1 cellular context compared by ENCODE assay signal in genomic region chr1:94383966-94384408, GRCh38.
TF ChIP-seq lines count a peak whose summit lies in the region.

No MANE protein-coding gene starts in this region.

TF ChIP-seq in HepG2, 621 proteins besides CTCF, POLR2A, EP300 and RAD21 (continued from another document and continues in another):
- TF ChIP-seq MAZ (IDR thresholded peaks at IDR 0.05; ENCODE audit: borderline replicate concordance, low read depth, low read length): no peak
- no peak for TF ChIP-seq MAZ (CRISPR knock-in tag; IDR thresholded peaks at IDR 0.05; ENCODE audit: low read depth)
- peak; percentile 95 for TF ChIP-seq HNRNPUL1 (IDR thresholded peaks at IDR 0.05; ENCODE audit: low read depth, low read length)
- 0 out of 2 replicates have a peak, but pooled peaks have one; percentile 26 for TF ChIP-seq RNF219 (CRISPR knock-in tag; IDR thresholded peaks at IDR 0.05)
- TF ChIP-seq ZNF264 (CRISPR knock-in tag; IDR thresholded peaks at IDR 0.05): 0 out of 2 replicates have a peak, but pooled peaks have one; percentile 43
- TF ChIP-seq NCOA1 (CRISPR knock-in tag; IDR thresholded peaks at IDR 0.05): no peak
- no peak; the same call in 1 of the 2 replicates for TF ChIP-seq ZNF580 (CRISPR knock-in tag; IDR thresholded peaks at IDR 0.05; ENCODE audit: borderline replicate concordance, low read depth)
- TF ChIP-seq ZFAT (CRISPR knock-in tag; conservative IDR thresholded peaks at IDR 0.05): no peak
- TF ChIP-seq ZBTB20 (CRISPR knock-in tag; IDR thresholded peaks at IDR 0.05; ENCODE audit: borderline replicate concordance, low read depth): peak; percentile 65; the same call in 1 of the 2 replicates
- no peak for TF ChIP-seq ZNF512B (CRISPR knock-in tag; IDR thresholded peaks at IDR 0.05; ENCODE audit: borderline replicate concordance)
- no peak for TF ChIP-seq LBX2 (CRISPR knock-in tag; IDR thresholded peaks at IDR 0.05; ENCODE audit: borderline replicate concordance)
- no peak for TF ChIP-seq ZFP36L2 (CRISPR knock-in tag; IDR thresholded peaks at IDR 0.05)
- no peak for TF ChIP-seq ATAD3A (CRISPR knock-in tag; IDR thresholded peaks at IDR 0.05)
- TF ChIP-seq ZNF329 (CRISPR knock-in tag; IDR thresholded peaks at IDR 0.05; ENCODE audit: low read depth): no peak
- no peak for TF ChIP-seq ZNF570 (CRISPR knock-in tag; IDR thresholded peaks at IDR 0.05; ENCODE audit: borderline replicate concordance)
- peak; percentile 90 for TF ChIP-seq GATA4 (IDR thresholded peaks at IDR 0.05; ENCODE audit: borderline replicate concordance, low read depth)
- no peak for TF ChIP-seq ZNF549 (CRISPR knock-in tag; IDR thresholded peaks at IDR 0.05)
- TF ChIP-seq ZBTB7B (CRISPR knock-in tag; IDR thresholded peaks at IDR 0.05): peak; percentile 35; the same call in 1 of the 2 replicates
- no peak for TF ChIP-seq ZNF431 (CRISPR knock-in tag; IDR thresholded peaks at IDR 0.05; ENCODE audit: borderline replicate concordance, low read depth)
- no peak for TF ChIP-seq ZFP41 (CRISPR knock-in tag; IDR thresholded peaks at IDR 0.05; ENCODE audit: borderline replicate concordance)
- TF ChIP-seq MXD3 (CRISPR knock-in tag; IDR thresholded peaks at IDR 0.05): no peak
- no peak for TF ChIP-seq ZNF20 (CRISPR knock-in tag; IDR thresholded peaks at IDR 0.05)
- TF ChIP-seq MAFK (conservative IDR thresholded peaks at IDR 0.05 in 1 of 2, IDR thresholded peaks at IDR 0.05 in 1 of 2; ENCODE audit: low read length in 2 of 2): 0 out of 4 replicates have a peak, but pooled peaks of 1 of the 2 experiments have one; percentile 15
- no peak for TF ChIP-seq GABPB1 (CRISPR knock-in tag; IDR thresholded peaks at IDR 0.05)
- TF ChIP-seq GPBP1L1 (CRISPR knock-in tag; IDR thresholded peaks at IDR 0.05): no peak
- peak; percentile 45; the same call in 1 of the 2 replicates for TF ChIP-seq ARID4A (CRISPR knock-in tag; IDR thresholded peaks at IDR 0.05; ENCODE audit: borderline replicate concordance)
- peak; percentile 36; the same call in 1 of the 2 replicates for TF ChIP-seq YEATS2 (CRISPR knock-in tag; IDR thresholded peaks at IDR 0.05; ENCODE audit: borderline replicate concordance)
- no peak for TF ChIP-seq PHF8 (CRISPR knock-in tag; IDR thresholded peaks at IDR 0.05)
- peak; percentile 96 for TF ChIP-seq GATAD2A (CRISPR knock-in tag; IDR thresholded peaks at IDR 0.05)
- TF ChIP-seq AKAP8 (CRISPR knock-in tag; IDR thresholded peaks at IDR 0.05): no peak
- TF ChIP-seq LCORL (IDR thresholded peaks at IDR 0.05): peak; percentile 41; the same call in 1 of the 2 replicates
- peak; percentile 77; the same call in 1 of the 2 replicates for TF ChIP-seq LCORL (CRISPR knock-in tag; IDR thresholded peaks at IDR 0.05)
- no peak for TF ChIP-seq ZNF263 (CRISPR knock-in tag; IDR thresholded peaks at IDR 0.05)
- TF ChIP-seq RFXAP (CRISPR knock-in tag; IDR thresholded peaks at IDR 0.05; ENCODE audit: borderline replicate concordance): peak; percentile 75; the same call in 1 of the 2 replicates
- TF ChIP-seq ZNF616 (CRISPR knock-in tag; IDR thresholded peaks at IDR 0.05; ENCODE audit: low read depth): no peak
- no peak for TF ChIP-seq REL (CRISPR knock-in tag; conservative IDR thresholded peaks at IDR 0.05)
- no peak for TF ChIP-seq ZFY (CRISPR knock-in tag; IDR thresholded peaks at IDR 0.05)
- no peak for TF ChIP-seq CAMTA2 (CRISPR knock-in tag; IDR thresholded peaks at IDR 0.05; ENCODE audit: borderline replicate concordance)
- TF ChIP-seq TOE1 (CRISPR knock-in tag; IDR thresholded peaks at IDR 0.05): no peak; the same call in 1 of the 2 replicates
- no peak for TF ChIP-seq ZNF619 (CRISPR knock-in tag; IDR thresholded peaks at IDR 0.05)
- no peak; the same call in 1 of the 2 replicates for TF ChIP-seq TFAP4 (IDR thresholded peaks at IDR 0.05; ENCODE audit: borderline replicate concordance, low read depth)
- TF ChIP-seq MYPOP (CRISPR knock-in tag; IDR thresholded peaks at IDR 0.05): no peak
- TF ChIP-seq TMF1 (CRISPR knock-in tag; IDR thresholded peaks at IDR 0.05; ENCODE audit: low read depth): no peak
- no peak for TF ChIP-seq ZNF550 (CRISPR knock-in tag; IDR thresholded peaks at IDR 0.05; ENCODE audit: borderline replicate concordance)
- no peak; the same call in 1 of the 2 replicates for TF ChIP-seq ELF4 (CRISPR knock-in tag; IDR thresholded peaks at IDR 0.05; ENCODE audit: borderline replicate concordance)
- no peak for TF ChIP-seq TSC22D2 (CRISPR knock-in tag; IDR thresholded peaks at IDR 0.05; ENCODE audit: borderline replicate concordance)
- no peak for TF ChIP-seq TCF12 (IDR thresholded peaks at IDR 0.05)
- TF ChIP-seq TCF12 (CRISPR knock-in tag; IDR thresholded peaks at IDR 0.05): no peak
- no peak for TF ChIP-seq HBP1 (CRISPR knock-in tag; IDR thresholded peaks at IDR 0.05; ENCODE audit: low read depth)
- TF ChIP-seq SATB2 (CRISPR knock-in tag; IDR thresholded peaks at IDR 0.05): no peak
- no peak for TF ChIP-seq SUZ12 (IDR thresholded peaks at IDR 0.05; ENCODE audit: low read depth, low read length)
- no peak for TF ChIP-seq HIVEP1 (CRISPR knock-in tag; IDR thresholded peaks at IDR 0.05)
- no peak for TF ChIP-seq ZNF282 (IDR thresholded peaks at IDR 0.05; ENCODE audit: partially characterized antibody)
- TF ChIP-seq ZNF558 (CRISPR knock-in tag; IDR thresholded peaks at IDR 0.05; ENCODE audit: borderline replicate concordance): no peak
- peak; percentile 87 for TF ChIP-seq ZMYM2 (CRISPR knock-in tag; IDR thresholded peaks at IDR 0.05)
